14 cellular contexts compared by ENCODE assay signal in genomic region chr4:20423420-20423819, GRCh38.
"Had no signal": no experiment of that assay in that cellular context is flagged by ENCODE, and none has a peak within 500 bp of the region (broad histone marks: within the 10 kb centered on the region; RNA-seq: fewer than 3 reads in every experiment).

No MANE protein-coding gene starts in this region.

- H3K9me3 Mint-ChIP-seq: activated CD4-positive, alpha-beta memory T cell treated with anti-CD3 and anti-CD28 coated beads for 36 hours; activated naive CD4-positive, alpha-beta T cell treated with anti-CD3 and anti-CD28 coated beads, Interleukin-2, amount 10 ng/mL, durations not matched to agents 7 days and 5 days; mesothelial cell of epicardium had no signal

- DNase-seq: activated CD4-positive, alpha-beta memory T cell treated with anti-CD3 and anti-CD28 coated beads for 36 hours; activated CD8-positive, alpha-beta memory T cell treated with anti-CD3 and anti-CD28 coated beads, Interleukin-2, amount 10 ng/mL, durations not matched to agents 7 days and 5 days; activated naive CD4-positive, alpha-beta T cell treated with anti-CD3 and anti-CD28 coated beads, Interleukin-2, amount 10 ng/mL, durations not matched to agents 7 days and 5 days; activated T-cell treated with anti-CD3 and anti-CD28 coated beads, Interleukin-2, amount 50 U/mL, for 1 hour; body of pancreas; caudate nucleus; colonic mucosa; ovary; spleen; T-helper 1 cell; WERI-Rb-1 had no signal

- H3K27ac Mint-ChIP-seq: activated CD4-positive, alpha-beta memory T cell treated with anti-CD3 and anti-CD28 coated beads for 36 hours; activated CD8-positive, alpha-beta memory T cell treated with anti-CD3 and anti-CD28 coated beads, Interleukin-2, amount 10 ng/mL, durations not matched to agents 7 days and 5 days; activated naive CD4-positive, alpha-beta T cell treated with anti-CD3 and anti-CD28 coated beads, Interleukin-2, amount 10 ng/mL, durations not matched to agents 7 days and 5 days; mesothelial cell of epicardium had no signal

- H3K27ac ChIP-seq: body of pancreas, colonic mucosa, ovary, spleen, WERI-Rb-1 had no signal

- H3K4me3 ChIP-seq: body of pancreas, colonic mucosa, lung, ovary, spleen had no signal

- ATAC-seq: activated CD8-positive, alpha-beta memory T cell treated with anti-CD3 and anti-CD28 coated beads, Interleukin-2, amount 10 ng/mL, durations not matched to agents 7 days and 5 days; body of pancreas; sciatic nerve had no signal

- H3K4me3 Mint-ChIP-seq: activated CD4-positive, alpha-beta memory T cell treated with anti-CD3 and anti-CD28 coated beads for 36 hours; activated CD8-positive, alpha-beta memory T cell treated with anti-CD3 and anti-CD28 coated beads, Interleukin-2, amount 10 ng/mL, durations not matched to agents 7 days and 5 days; activated naive CD4-positive, alpha-beta T cell treated with anti-CD3 and anti-CD28 coated beads, Interleukin-2, amount 10 ng/mL, durations not matched to agents 7 days and 5 days; mesothelial cell of epicardium had no signal

- H3K36me3 Mint-ChIP-seq: activated CD4-positive, alpha-beta memory T cell treated with anti-CD3 and anti-CD28 coated beads for 36 hours; activated CD8-positive, alpha-beta memory T cell treated with anti-CD3 and anti-CD28 coated beads, Interleukin-2, amount 10 ng/mL, durations not matched to agents 7 days and 5 days; activated naive CD4-positive, alpha-beta T cell treated with anti-CD3 and anti-CD28 coated beads, Interleukin-2, amount 10 ng/mL, durations not matched to agents 7 days and 5 days; mesothelial cell of epicardium had no signal
